Comparison of ENCODE assay signal across 13 cellular contexts in the genomic region with DNA sequence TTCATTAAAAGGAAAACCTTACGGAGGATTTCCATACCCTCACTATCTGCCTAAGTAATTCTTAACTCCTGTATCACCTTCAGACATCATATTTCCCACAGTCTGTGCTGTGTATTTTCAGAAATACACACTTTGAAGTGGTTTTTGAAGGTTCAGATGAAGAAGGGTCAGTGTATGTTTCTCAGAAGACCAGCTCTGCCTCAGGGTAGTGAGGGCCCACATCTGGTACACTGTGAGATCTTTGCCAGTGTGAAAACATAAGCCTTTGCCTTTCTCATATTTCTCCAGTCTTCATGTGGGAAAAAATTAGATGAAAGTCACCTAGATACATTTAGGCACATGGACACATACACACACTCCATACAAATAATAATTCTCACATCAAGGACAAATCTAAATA.
DNase-seq lines count a peak whose midpoint lies in the region; ATAC-seq, FAIRE-seq and TF ChIP-seq lines count a peak whose summit lies in the region.
"Had no signal": no experiment of that assay in that cellular context is flagged by ENCODE, and none has a peak within 500 bp of the region (broad histone marks: within the 10 kb centered on the region; RNA-seq: fewer than 3 reads in every experiment).

No MANE protein-coding gene starts in this region.

- TF ChIP-seq POLR2A in H1 (IDR thresholded peaks at IDR 0.05; ENCODE audit: control extremely low read depth in 1 of 2, low read depth in 2 of 2, low read length in 2 of 2) = no peak

- no peaks in the 10 kb centered on the region for H3K23me2 ChIP-seq in H1 (ENCODE audit: low read depth, low read length)

- H3K14ac ChIP-seq in H1 (ENCODE audit: insufficient read length) (no peak overlapping the region), neuronal stem cell (ENCODE audit: low read length) (no peak overlapping the region)

- CTCF ChIA-PET in H1 (lab: Charles Lee; ENCODE audit: partially characterized antibody) = no interaction called here

- no peak for TF ChIP-seq RAD21 in H1 (IDR thresholded peaks at IDR 0.05 in 1 of 2, conservative IDR thresholded peaks at IDR 0.05 in 1 of 2; ENCODE audit: low read depth in 2 of 2, low read length in 2 of 2)

- H2BK12ac ChIP-seq in H1 (ENCODE audit: low read depth, low read length) (0 out of 2 replicates have a peak overlapping the region, but pooled peaks have one; percentile 2), neuronal stem cell (ENCODE audit: low read length) (no peak overlapping the region)

- no peak overlapping the region for H3K27ac ChIP-seq in H1 (ENCODE audit: low read depth, low read length)
- H3K27ac ChIP-seq in neuronal stem cell (replicated peaks; ENCODE audit: low read length) = no peak overlapping the region

- WGBS in H1 (ENCODE audit: extremely low coverage in 1 of 2, insufficient coverage in 1 of 2, insufficient read length in 1 of 2, insufficient replicate concordance in 2 of 2, low coverage in 1 of 2, low lambda C conversion rate in 2 of 2, missing lambda C conversion rate in 1 of 2), 2 experiments = 94% methylated on average over 1 of the region's 1 CpG; no CpG with 5 or more reads in 1 of the 2 experiments
- no CpG with 5 or more reads among the region's 1 CpG for WGBS in neuronal stem cell (ENCODE audit: extremely low coverage in 2 of 2, insufficient read length in 2 of 2, insufficient replicate concordance in 1 of 2), 2 donors

- H3K27me3 ChIP-seq in H1 (replicated peaks in 1 of 4; ENCODE audit: control insufficient read depth in 3 of 4, extremely low read depth in 1 of 4, insufficient read depth in 3 of 4, low read length in 3 of 4) (no peaks in the 10 kb centered on the region), neuronal stem cell (ENCODE audit: control insufficient read depth in 3 of 3, insufficient read depth in 3 of 3, low read depth in 1 of 3, low read length in 3 of 3) (no peaks in the 10 kb centered on the region)
- H3K27me3 ChIP-seq: BE2C had no signal

- H3K4me1 ChIP-seq in H1 (replicated peaks in 1 of 4; ENCODE audit: control insufficient read depth in 3 of 4, insufficient read depth in 4 of 4, low read length in 3 of 4) (peaks cover 0 to 3% (median 0%) of the 10 kb centered on the region in 4 experiments; a peak in 1 of 7 replicates), neuronal stem cell (ENCODE audit: control insufficient read depth in 2 of 2, insufficient read depth in 1 of 2, low read depth in 1 of 2, low read length in 2 of 2) (no peaks in the 10 kb centered on the region)

- no peaks in the 10 kb centered on the region for H4K20me1 ChIP-seq in H1 (replicated peaks in 1 of 2; ENCODE audit: control insufficient read depth in 1 of 2, insufficient read depth in 2 of 2, low read length in 2 of 2)

- H3K79me2 ChIP-seq in H1 (ENCODE audit: control insufficient read depth in 1 of 2, insufficient read depth in 2 of 2, low read length in 2 of 2) = no peaks in the 10 kb centered on the region

- DNase-seq in Caki2 (ENCODE audit: low read depth) (peak; percentile 1), NCI-H146 (lab: John Stamatoyannopoulos, UW) (peak; percentile 58), H1 (ENCODE audit: low read depth in 1 of 2, low spot score in 2 of 2) (no peak), neuronal stem cell (ENCODE audit: low spot score) (no peak), activated gamma-delta T cell (lab: John Stamatoyannopoulos, UW) (no peak)
- no peak for DNase-seq in effector CD4-positive, alpha-beta T cell
- DNase-seq: CD8-positive, alpha-beta memory T cell; DMS 273 treated with DMSO at 0.1 percent for 48 hours; MM.1S; NCI-H526 treated with DMSO at 0.1 percent for 48 hours had no signal

- no peak overlapping the region for H4K5ac ChIP-seq in H1 (ENCODE audit: insufficient read length, low read depth, low read length)

- no peak overlapping the region for H3K18ac ChIP-seq in H1 (ENCODE audit: extremely low read depth, low read length)
- H3K18ac ChIP-seq in neuronal stem cell (ENCODE audit: low read length) = no peak overlapping the region

- in situ Hi-C loops in Caki2 (cut with HindIII; ENCODE audit: low pct_unique_long_range_greater_than_20kb, low sequenced_read_pairs) = no loop called here

- no peak for ATAC-seq in GM18517 (IDR thresholded peaks at IDR 0.05; ENCODE audit: unreplicated experiment)
- ATAC-seq: Panc1 had no signal

- H2BK20ac ChIP-seq in H1 (ENCODE audit: low read length) = no peak overlapping the region

- no peaks in the 10 kb centered on the region for H3K79me1 ChIP-seq in H1 (ENCODE audit: low read depth, low read length)
- no peaks in the 10 kb centered on the region for H3K79me1 ChIP-seq in neuronal stem cell (ENCODE audit: low read depth, low read length)

- H2AFZ ChIP-seq in H1 (ENCODE audit: low read length) (0 out of 2 replicates have a peak overlapping the region, but pooled peaks have one; percentile 74), neuronal stem cell (ENCODE audit: low read length) (peak overlapping the region; percentile 85)

- H3K56ac ChIP-seq in H1 (replicated peaks; ENCODE audit: insufficient read length, low read depth, low read length) = no peak overlapping the region

- no peaks in the 10 kb centered on the region for H3K9me3 ChIP-seq in H1 (ENCODE audit: insufficient read depth in 2 of 2, low read depth in 1 of 2, low read length in 1 of 2)
- H3K9me3 ChIP-seq in neuronal stem cell (replicated peaks in 1 of 2; ENCODE audit: control insufficient read depth in 2 of 2, insufficient read depth in 1 of 2, low read depth in 1 of 2, low read length in 2 of 2) = no peaks in the 10 kb centered on the region
- H3K9me3 ChIP-seq: BE2C had no signal

- no peak for FAIRE-seq in H1 (lab: Jason Lieb, UNC)

- H2BK15ac ChIP-seq in H1 (ENCODE audit: low read length) = no peak overlapping the region
- no peak overlapping the region for H2BK15ac ChIP-seq in neuronal stem cell (ENCODE audit: low read length)

- H3K4ac ChIP-seq in H1 (replicated peaks; ENCODE audit: insufficient read length, low read depth, low read length) = no peak overlapping the region
- no peak overlapping the region for H3K4ac ChIP-seq in neuronal stem cell (ENCODE audit: low read length)

- H4K91ac ChIP-seq in H1 (replicated peaks; ENCODE audit: insufficient read length, low read length) (no peak overlapping the region), neuronal stem cell (ENCODE audit: low read depth, low read length, poor library complexity) (no peak overlapping the region)

- H2AK5ac ChIP-seq in H1 (ENCODE audit: low read depth, low read length) (no peak overlapping the region), neuronal stem cell (ENCODE audit: low read depth, low read length) (no peak overlapping the region)

- no peak overlapping the region for H3K9ac ChIP-seq in H1 (replicated peaks in 1 of 4; ENCODE audit: extremely low read depth in 1 of 4, low read depth in 3 of 4, low read length in 3 of 4)
- H3K9ac ChIP-seq in neuronal stem cell (ENCODE audit: low read depth, low read length, poor library complexity) = no peak overlapping the region

- H3K4me3 ChIP-seq in H1 (ENCODE audit: extremely low read depth in 1 of 4, insufficient read depth in 2 of 4, low read depth in 3 of 4, low read length in 4 of 4) = no peak overlapping the region
- H3K4me3 ChIP-seq in neuronal stem cell (ENCODE audit: low read length in 2 of 2) = no peak overlapping the region

- POLR2A ChIA-PET in H1 (lab: Charles Lee; ENCODE audit: partially characterized antibody) = no interaction called here

- H3K23ac ChIP-seq in H1 (ENCODE audit: insufficient read length) (no peak overlapping the region), neuronal stem cell (ENCODE audit: low read depth, low read length, poor library complexity) (no peak overlapping the region)

- H4K8ac ChIP-seq in H1 (ENCODE audit: extremely low read depth, insufficient read depth, low read length) (no peak overlapping the region), neuronal stem cell (ENCODE audit: low read depth, low read length) (no peak overlapping the region)

- TF ChIP-seq CTCF in H1 (IDR thresholded peaks at IDR 0.05; ENCODE audit: control extremely low read depth in 1 of 3, insufficient read depth in 1 of 3, low read depth in 1 of 3, low read length in 3 of 3) = no peak

- no peaks in the 10 kb centered on the region for H3K36me3 ChIP-seq in H1 (ENCODE audit: control insufficient read depth in 2 of 4, insufficient read depth in 4 of 4, low read length in 3 of 4)
- H3K36me3 ChIP-seq in neuronal stem cell (replicated peaks in 1 of 2; ENCODE audit: control insufficient read depth in 2 of 2, insufficient read depth in 2 of 2, low read length in 2 of 2) = no peaks in the 10 kb centered on the region
- H3K36me3 ChIP-seq: BE2C had no signal

- no peak overlapping the region for H3K4me2 ChIP-seq in H1 (ENCODE audit: insufficient read depth in 1 of 2, low read depth in 2 of 2, low read length in 2 of 2)
- no peak overlapping the region for H3K4me2 ChIP-seq in neuronal stem cell (ENCODE audit: insufficient read depth, low read length, poor library complexity, severe bottlenecking)

- H2BK5ac ChIP-seq in H1 (ENCODE audit: low read depth, low read length) (no peak overlapping the region), neuronal stem cell (ENCODE audit: low read length) (no peak overlapping the region)

- H2BK120ac ChIP-seq in H1 (replicated peaks; ENCODE audit: low read depth, low read length) = no peak overlapping the region
- no peak overlapping the region for H2BK120ac ChIP-seq in neuronal stem cell (ENCODE audit: low read depth, low read length)

- no peak for TF ChIP-seq EP300 in H1 (IDR thresholded peaks at IDR 0.05; ENCODE audit: borderline replicate concordance in 1 of 2, low read depth in 2 of 2, low read length in 2 of 2)

TF ChIP-seq in H1, 55 proteins besides CTCF, POLR2A, EP300 and RAD21 (continues in another document):
- TF ChIP-seq RXRA (IDR thresholded peaks at IDR 0.05; ENCODE audit: insufficient read depth, low read depth, low read length) = no peak
- TF ChIP-seq CTBP2 (IDR thresholded peaks at IDR 0.05; ENCODE audit: borderline replicate concordance, insufficient read depth, insufficient read length, low read length) = no peak
- no peak for TF ChIP-seq SUZ12 (IDR thresholded peaks at IDR 0.05; ENCODE audit: low read length)
- TF ChIP-seq CHD1 (IDR thresholded peaks at IDR 0.05; ENCODE audit: low read depth, low read length) = no peak
- TF ChIP-seq BACH1 (IDR thresholded peaks at IDR 0.05; ENCODE audit: low read length) = no peak
- no peak for TF ChIP-seq GTF2F1 (IDR thresholded peaks at IDR 0.05; ENCODE audit: borderline replicate concordance, low read depth, low read length)
- no peak for TF ChIP-seq ZNF274 (IDR thresholded peaks at IDR 0.05; ENCODE audit: borderline replicate concordance, extremely low read depth, low read length)
- TF ChIP-seq, protein P1, sequence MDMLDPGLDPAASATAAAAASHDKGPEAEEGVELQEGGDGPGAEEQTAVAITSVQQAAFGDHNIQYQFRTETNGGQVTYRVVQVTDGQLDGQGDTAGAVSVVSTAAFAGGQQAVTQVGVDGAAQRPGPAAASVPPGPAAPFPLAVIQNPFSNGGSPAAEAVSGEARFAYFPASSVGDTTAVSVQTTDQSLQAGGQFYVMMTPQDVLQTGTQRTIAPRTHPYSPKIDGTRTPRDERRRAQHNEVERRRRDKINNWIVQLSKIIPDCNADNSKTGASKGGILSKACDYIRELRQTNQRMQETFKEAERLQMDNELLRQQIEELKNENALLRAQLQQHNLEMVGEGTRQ (IDR thresholded peaks at IDR 0.05; ENCODE audit: low read length) = no peak
- no peak for TF ChIP-seq TAF1 (IDR thresholded peaks at IDR 0.05; ENCODE audit: low read depth, low read length)
- no peak for TF ChIP-seq KDM4A (IDR thresholded peaks at IDR 0.05; ENCODE audit: low read depth, low read length, severe bottlenecking)

Comparison
In these comparisons a context has a peak if more than half of its experiments do, and no peak if none do; other contexts are left out.
1. DNase-seq: peak in Caki2 (single experiment) and NCI-H146 (single experiment); none in H1 (0 of 2), neuronal stem cell (single experiment), activated gamma-delta T cell (single experiment) and effector CD4-positive, alpha-beta T cell (single experiment).